ENCODE assay signal across 37 cellular contexts in genomic region chr3:4540267-4540666, GRCh38.
"Had no signal": no experiment of that assay in that cellular context is flagged by ENCODE, and none has a peak within 500 bp of the region (broad histone marks: within the 10 kb centered on the region; RNA-seq: fewer than 3 reads in every experiment).

No MANE protein-coding gene starts in this region.

- H3K27me3 Mint-ChIP-seq: activated CD4-positive, alpha-beta memory T cell treated with anti-CD3 and anti-CD28 coated beads, Interleukin-2, amount 10 ng/mL, durations not matched to agents 7 days and 5 days; activated CD4-positive, alpha-beta T cell treated with anti-CD3 and anti-CD28 coated beads for 36 hours; activated CD4-positive, alpha-beta T cell treated with anti-CD3 and anti-CD28 coated beads, Interleukin-2, amount 10 ng/mL, durations not matched to agents 7 days and 5 days; activated CD8-positive, alpha-beta memory T cell treated with anti-CD3 and anti-CD28 coated beads, Interleukin-2, amount 10 ng/mL, durations not matched to agents 7 days and 5 days; activated naive CD4-positive, alpha-beta T cell treated with anti-CD3 and anti-CD28 coated beads, Interleukin-2, amount 10 ng/mL, durations not matched to agents 7 days and 5 days; activated naive CD4-positive, alpha-beta T cell treated with anti-CD3 and anti-CD28 coated beads, Interleukin-2, amount 50 U/mL, for 24 hours; activated naive CD8-positive, alpha-beta T cell; activated naive CD8-positive, alpha-beta T cell treated with anti-CD3 and anti-CD28 coated beads, Interleukin-2, amount 10 ng/mL, durations not matched to agents 7 days and 5 days; activated naive CD8-positive, alpha-beta T cell treated with anti-CD3 and anti-CD28 coated beads, Interleukin-2, amount 50 U/mL, for 24 hours; activated T-cell treated with anti-CD3 and anti-CD28 coated beads, Interleukin-2, amount 50 U/mL, for 24 hours; central memory CD8-positive, alpha-beta T cell had no signal

- DNase-seq: activated CD4-positive, alpha-beta memory T cell treated with anti-CD3 and anti-CD28 coated beads, Interleukin-2, amount 10 ng/mL, durations not matched to agents 7 days and 5 days; activated CD4-positive, alpha-beta T cell treated with anti-CD3 and anti-CD28 coated beads for 1 hour; activated CD4-positive, alpha-beta T cell treated with anti-CD3 and anti-CD28 coated beads for 36 hours; activated CD4-positive, alpha-beta T cell treated with anti-CD3 and anti-CD28 coated beads for 48 hours; activated CD4-positive, alpha-beta T cell treated with anti-CD3 and anti-CD28 coated beads, Interleukin-2, amount 10 ng/mL, durations not matched to agents 7 days and 5 days; activated CD4-positive, alpha-beta T cell treated with anti-CD3 and anti-CD28 coated beads, Interleukin-2, amount 50 U/mL, for 48 hours; activated CD4-positive, CD25-positive, alpha-beta regulatory T cell; activated CD8-positive, alpha-beta memory T cell treated with anti-CD3 and anti-CD28 coated beads for 24 hours; activated CD8-positive, alpha-beta memory T cell treated with anti-CD3 and anti-CD28 coated beads, Interleukin-2, amount 10 ng/mL, durations not matched to agents 7 days and 5 days; activated CD8-positive, alpha-beta memory T cell treated with anti-CD3 and anti-CD28 coated beads, Interleukin-2, amount 50 U/mL, for 48 hours; activated CD8-positive, alpha-beta T cell treated with anti-CD3 and anti-CD28 coated beads, Interleukin-2, amount 10 ng/mL, durations not matched to agents 7 days and 5 days; activated effector memory CD4-positive, alpha-beta T cell treated with Interleukin-2 at 50 U/mL for 16 hours; activated gamma-delta T cell; activated naive CD4-positive, alpha-beta T cell treated with anti-CD3 and anti-CD28 coated beads, Interleukin-2, amount 10 ng/mL, durations not matched to agents 7 days and 5 days; activated naive CD4-positive, alpha-beta T cell treated with Interleukin-2 at 50 U/mL for 16 hours; activated naive CD8-positive, alpha-beta T cell treated with anti-CD3 and anti-CD28 coated beads, Interleukin-2, amount 10 ng/mL, durations not matched to agents 7 days and 5 days; activated naive CD8-positive, alpha-beta T cell treated with anti-CD3 and anti-CD28 coated beads, Interleukin-2, amount 50 U/mL, for 24 hours; activated T-cell treated with anti-CD3 and anti-CD28 coated beads, Interleukin-2, amount 50 U/mL, for 24 hours; activated T-cell treated with anti-CD3 and anti-CD28 coated beads, Interleukin-2, amount 50 U/mL, for 48 hours; amygdala; anterior cingulate cortex; caudate nucleus; cerebellar nuclear complex; T-helper 1 cell; T-helper 2 cell; T-helper 9 cell; WERI-Rb-1 had no signal

- H3K9me3 Mint-ChIP-seq: T-helper 2 cell treated with Interferon-gamma antibody and Interleukin-4, amounts not matched to agents 5 μg/mL and 100 μg/mL, for 36 hours had no signal

- H3K4me3 Mint-ChIP-seq: activated CD4-positive, alpha-beta memory T cell treated with anti-CD3 and anti-CD28 coated beads, Interleukin-2, amount 10 ng/mL, durations not matched to agents 7 days and 5 days; activated CD4-positive, alpha-beta T cell treated with anti-CD3 and anti-CD28 coated beads for 36 hours; activated CD4-positive, alpha-beta T cell treated with anti-CD3 and anti-CD28 coated beads, Interleukin-2, amount 10 ng/mL, durations not matched to agents 7 days and 5 days; activated CD8-positive, alpha-beta memory T cell treated with anti-CD3 and anti-CD28 coated beads, Interleukin-2, amount 10 ng/mL, durations not matched to agents 7 days and 5 days; activated CD8-positive, alpha-beta T cell treated with anti-CD3 and anti-CD28 coated beads, Interleukin-2, amount 10 ng/mL, durations not matched to agents 7 days and 5 days; activated naive CD4-positive, alpha-beta T cell treated with anti-CD3 and anti-CD28 coated beads, Interleukin-2, amount 10 ng/mL, durations not matched to agents 7 days and 5 days; activated naive CD4-positive, alpha-beta T cell treated with anti-CD3 and anti-CD28 coated beads, Interleukin-2, amount 50 U/mL, for 24 hours; activated naive CD8-positive, alpha-beta T cell; activated naive CD8-positive, alpha-beta T cell treated with anti-CD3 and anti-CD28 coated beads, Interleukin-2, amount 10 ng/mL, durations not matched to agents 7 days and 5 days; activated naive CD8-positive, alpha-beta T cell treated with anti-CD3 and anti-CD28 coated beads, Interleukin-2, amount 50 U/mL, for 24 hours; activated T-cell treated with anti-CD3 and anti-CD28 coated beads, Interleukin-2, amount 50 U/mL, for 24 hours; brain; central memory CD8-positive, alpha-beta T cell; T-helper 1 cell treated with Interleukin-12 subunit alpha and Interleukin-12 subunit beta and Interleukin-4 antibody, amounts not matched to agents 30 μg/mL and 1 μg/mL, for 36 hours; T-helper 2 cell treated with Interferon-gamma antibody and Interleukin-4, amounts not matched to agents 5 μg/mL and 100 μg/mL, for 36 hours; WTC11 had no signal

- H3K27ac Mint-ChIP-seq: activated CD4-positive, alpha-beta memory T cell treated with anti-CD3 and anti-CD28 coated beads, Interleukin-2, amount 10 ng/mL, durations not matched to agents 7 days and 5 days; activated CD4-positive, alpha-beta T cell treated with anti-CD3 and anti-CD28 coated beads for 36 hours; activated CD4-positive, alpha-beta T cell treated with anti-CD3 and anti-CD28 coated beads, Interleukin-2, amount 10 ng/mL, durations not matched to agents 7 days and 5 days; activated CD8-positive, alpha-beta memory T cell treated with anti-CD3 and anti-CD28 coated beads, Interleukin-2, amount 10 ng/mL, durations not matched to agents 7 days and 5 days; activated CD8-positive, alpha-beta T cell treated with anti-CD3 and anti-CD28 coated beads, Interleukin-2, amount 10 ng/mL, durations not matched to agents 7 days and 5 days; activated naive CD4-positive, alpha-beta T cell treated with anti-CD3 and anti-CD28 coated beads, Interleukin-2, amount 10 ng/mL, durations not matched to agents 7 days and 5 days; activated naive CD4-positive, alpha-beta T cell treated with anti-CD3 and anti-CD28 coated beads, Interleukin-2, amount 50 U/mL, for 24 hours; activated naive CD8-positive, alpha-beta T cell; activated naive CD8-positive, alpha-beta T cell treated with anti-CD3 and anti-CD28 coated beads, Interleukin-2, amount 10 ng/mL, durations not matched to agents 7 days and 5 days; activated naive CD8-positive, alpha-beta T cell treated with anti-CD3 and anti-CD28 coated beads, Interleukin-2, amount 50 U/mL, for 24 hours; activated T-cell treated with anti-CD3 and anti-CD28 coated beads, Interleukin-2, amount 50 U/mL, for 24 hours; activated T-helper 2 cell treated with anti-CD3 and anti-CD28 coated beads, Interferon-gamma antibody, Interleukin-2, Interleukin-4, amounts not matched to agents 10 μg/mL and 5 μg/mL and 100 μg/mL, durations not matched to agents 14 hours and 24 hours and 36 hours; brain; T-helper 1 cell treated with Interleukin-12 subunit alpha and Interleukin-12 subunit beta and Interleukin-4 antibody, amounts not matched to agents 30 μg/mL and 1 μg/mL, for 36 hours; T-helper 2 cell treated with Interferon-gamma antibody and Interleukin-4, amounts not matched to agents 5 μg/mL and 100 μg/mL, for 36 hours; WTC11 had no signal

- H3K4me1 Mint-ChIP-seq: activated CD4-positive, alpha-beta memory T cell treated with anti-CD3 and anti-CD28 coated beads, Interleukin-2, amount 10 ng/mL, durations not matched to agents 7 days and 5 days; activated CD4-positive, alpha-beta T cell treated with anti-CD3 and anti-CD28 coated beads, Interleukin-2, amount 10 ng/mL, durations not matched to agents 7 days and 5 days; activated CD8-positive, alpha-beta memory T cell treated with anti-CD3 and anti-CD28 coated beads, Interleukin-2, amount 10 ng/mL, durations not matched to agents 7 days and 5 days; activated naive CD4-positive, alpha-beta T cell treated with anti-CD3 and anti-CD28 coated beads, Interleukin-2, amount 10 ng/mL, durations not matched to agents 7 days and 5 days; brain; WTC11 had no signal

- ATAC-seq: activated CD4-positive, alpha-beta T cell treated with anti-CD3 and anti-CD28 coated beads for 36 hours; activated CD4-positive, CD25-positive, alpha-beta regulatory T cell treated with anti-CD3 and anti-CD28 coated beads, Interleukin-2, amount 50 U/mL, for 24 hours; activated CD8-positive, alpha-beta memory T cell treated with anti-CD3 and anti-CD28 coated beads, Interleukin-2, amount 10 ng/mL, durations not matched to agents 7 days and 5 days; activated CD8-positive, alpha-beta T cell treated with anti-CD3 and anti-CD28 coated beads, Interleukin-2, amount 10 ng/mL, durations not matched to agents 7 days and 5 days; activated naive CD8-positive, alpha-beta T cell treated with anti-CD3 and anti-CD28 coated beads, Interleukin-2, amount 50 U/mL, for 24 hours; WTC11 had no signal

- FAIRE-seq: bronchial epithelial cell had no signal
